In the genomic region with DNA sequence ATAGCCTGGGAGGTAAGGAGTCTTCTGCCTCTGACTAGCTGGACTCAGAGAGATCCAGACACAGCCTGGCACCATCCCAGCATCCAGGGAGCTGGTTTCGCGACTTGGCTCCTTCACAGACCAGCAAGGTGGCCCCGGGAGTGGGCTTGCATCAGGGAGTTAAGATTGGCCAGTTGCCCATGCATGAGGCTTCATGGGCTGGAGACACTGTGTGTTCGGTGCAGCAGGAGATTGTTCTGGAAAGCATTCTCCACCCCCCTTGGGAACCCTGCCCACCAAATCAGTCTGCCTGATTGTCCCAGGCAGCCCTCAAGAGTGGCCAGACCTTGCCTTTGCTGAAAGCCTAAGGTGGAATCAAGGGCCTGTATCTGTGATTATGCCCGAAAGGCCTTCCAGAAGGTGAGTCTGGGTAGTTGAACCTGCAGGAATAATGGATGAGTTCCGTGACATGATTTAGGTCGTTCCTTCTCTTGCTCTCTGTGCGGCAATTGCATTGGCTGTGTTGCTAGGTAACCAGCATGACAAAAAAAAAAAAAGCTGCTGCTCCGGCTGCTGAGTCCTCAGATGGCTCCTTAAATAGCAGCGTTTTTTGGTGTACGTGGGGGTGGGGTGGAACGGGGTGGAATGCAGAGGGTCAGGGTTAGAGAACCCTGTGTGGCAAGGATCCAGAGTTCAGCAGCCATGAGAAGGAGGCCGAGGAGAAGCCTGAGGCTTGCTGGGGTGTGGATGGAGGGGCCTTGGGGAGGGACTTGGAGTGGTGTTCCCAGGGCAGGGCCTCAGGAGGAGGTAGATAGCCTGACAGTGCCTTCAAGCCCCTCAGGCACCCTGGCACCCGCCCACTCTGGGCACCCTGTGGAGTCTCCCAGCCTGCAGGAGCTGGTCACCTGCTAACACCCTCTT, we compare ENCODE assay signal across 10 cellular contexts.
DNase-seq lines count a peak whose midpoint lies in the region; ATAC-seq lines count a peak whose summit lies in the region.
"Had no signal": no experiment of that assay in that cellular context is flagged by ENCODE, and none has a peak within 500 bp of the region (broad histone marks: within the 10 kb centered on the region; RNA-seq: fewer than 3 reads in every experiment).

No MANE protein-coding gene starts in this region.

- H3K9me3 Mint-ChIP-seq in activated CD8-positive, alpha-beta memory T cell treated with anti-CD3 and anti-CD28 coated beads, Interleukin-2, amount 10 ng/mL, durations not matched to agents 7 days and 5 days (ENCODE audit: low read depth) = no peaks in the 10 kb centered on the region
- H3K9me3 Mint-ChIP-seq: CD4-positive, alpha-beta memory T cell; IgD-negative memory B cell had no signal

- H3K4me3 Mint-ChIP-seq in activated CD8-positive, alpha-beta memory T cell treated with anti-CD3 and anti-CD28 coated beads, Interleukin-2, amount 10 ng/mL, durations not matched to agents 7 days and 5 days = no peak overlapping the region
- H3K4me3 Mint-ChIP-seq: CD4-positive, alpha-beta memory T cell had no signal

- DNase-seq in AG08396 (ENCODE audit: low spot score) (peak; percentile 89), NCI-H2107 treated with DMSO at 0.1 percent for 48 hours (lab: John Stamatoyannopoulos, UW; ENCODE audit: unreplicated experiment) (peak; percentile 45), epidermal melanocyte (ENCODE audit: insufficient read length, low spot score) (peak; percentile 54), cortex of kidney (lab: John Stamatoyannopoulos, UW) (no peak)
- no peak for DNase-seq in activated CD8-positive, alpha-beta memory T cell treated with anti-CD3 and anti-CD28 coated beads, Interleukin-2, amount 10 ng/mL, durations not matched to agents 7 days and 5 days

- no peaks in the 10 kb centered on the region for H3K27me3 ChIP-seq in mucosa of stomach (ENCODE audit: control insufficient read depth, insufficient read depth, low read length)

- peaks cover 8% of the 10 kb centered on the region for H3K36me3 Mint-ChIP-seq in activated CD8-positive, alpha-beta memory T cell treated with anti-CD3 and anti-CD28 coated beads, Interleukin-2, amount 10 ng/mL, durations not matched to agents 7 days and 5 days

- CTCF ChIA-PET in activated CD8-positive, alpha-beta memory T cell treated with anti-CD3 and anti-CD28 coated beads, Interleukin-2, amount 10 ng/mL, durations not matched to agents 7 days and 5 days (lab: Charles Lee) = no interaction called here

- no peak overlapping the region for H3K27ac Mint-ChIP-seq in activated CD8-positive, alpha-beta memory T cell treated with anti-CD3 and anti-CD28 coated beads, Interleukin-2, amount 10 ng/mL, durations not matched to agents 7 days and 5 days

- no peak for ATAC-seq in activated CD8-positive, alpha-beta memory T cell treated with anti-CD3 and anti-CD28 coated beads, Interleukin-2, amount 10 ng/mL, durations not matched to agents 7 days and 5 days
- ATAC-seq in HG02973 (IDR thresholded peaks at IDR 0.05; ENCODE audit: unreplicated experiment) (no peak), GM19023 (IDR thresholded peaks at IDR 0.05; ENCODE audit: unreplicated experiment) (no peak)

- no peak overlapping the region for H3K4me3 ChIP-seq in mucosa of stomach (ENCODE audit: low read length)

- peak overlapping the region; percentile 9 for H3K9ac ChIP-seq in mucosa of stomach (ENCODE audit: low read length)

- H3K36me3 ChIP-seq in mucosa of stomach (ENCODE audit: control insufficient read depth, insufficient read depth, low read length) = peaks cover 27% of the 10 kb centered on the region

- peaks cover 2% of the 10 kb centered on the region for H3K4me1 Mint-ChIP-seq in activated CD8-positive, alpha-beta memory T cell treated with anti-CD3 and anti-CD28 coated beads, Interleukin-2, amount 10 ng/mL, durations not matched to agents 7 days and 5 days

- peaks cover 17% of the 10 kb centered on the region for H3K4me1 ChIP-seq in mucosa of stomach (ENCODE audit: control insufficient read depth, insufficient read depth, low read length)

- H3K9me3 ChIP-seq in mucosa of stomach (ENCODE audit: control insufficient read depth, low read length) = no peaks in the 10 kb centered on the region

- no peaks in the 10 kb centered on the region for H3K27me3 Mint-ChIP-seq in activated CD8-positive, alpha-beta memory T cell treated with anti-CD3 and anti-CD28 coated beads, Interleukin-2, amount 10 ng/mL, durations not matched to agents 7 days and 5 days
- H3K27me3 Mint-ChIP-seq: CD4-positive, alpha-beta memory T cell; IgD-negative memory B cell had no signal

Comparison
In these comparisons a context has a peak if more than half of its experiments do, and no peak if none do; other contexts are left out.
1. DNase-seq: peak in AG08396 (single experiment), NCI-H2107 treated with DMSO at 0.1 percent for 48 hours (single experiment) and epidermal melanocyte (single experiment); none in activated CD8-positive, alpha-beta memory T cell treated with anti-CD3 and anti-CD28 coated beads, Interleukin-2, amount 10 ng/mL, durations not matched to agents 7 days and 5 days (single experiment) and cortex of kidney (single experiment).